8 cellular contexts compared by ENCODE assay signal in the genomic region with DNA sequence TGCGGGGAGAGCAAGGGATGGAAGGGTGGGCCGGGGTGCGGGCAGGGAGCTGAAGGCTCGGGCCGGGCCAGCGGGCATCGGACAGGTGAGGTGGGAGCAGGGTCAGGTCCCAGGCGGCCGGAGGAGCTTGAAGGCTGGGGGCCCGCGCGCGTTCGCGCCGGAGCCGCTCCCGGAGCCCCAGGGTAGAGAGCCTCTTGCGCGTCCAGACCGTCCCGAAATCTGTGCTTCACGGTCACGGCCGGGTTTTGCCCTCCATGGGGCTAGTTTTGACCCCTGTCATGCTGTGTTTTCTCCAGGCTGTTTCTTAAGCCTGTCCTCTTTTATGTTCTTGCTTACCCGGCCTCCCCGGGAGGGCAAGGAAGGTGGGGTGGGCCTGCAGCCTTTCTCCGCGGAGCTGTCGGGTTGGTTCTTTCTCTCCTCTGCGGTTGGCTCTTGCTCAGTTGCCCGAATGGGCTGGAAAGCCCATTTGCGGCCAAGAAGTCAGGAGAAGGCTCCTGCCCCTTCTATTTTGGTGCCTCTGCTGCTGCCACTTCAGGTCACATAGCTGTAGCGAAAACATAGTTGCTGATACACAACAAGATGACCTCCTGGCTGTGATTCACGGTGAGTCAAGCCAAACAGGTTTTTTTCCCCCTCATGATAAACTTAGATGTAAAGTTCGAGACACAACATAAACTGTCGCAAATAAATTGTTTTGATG. TPM values are rescaled to one million over a fixed set of nuclear protein-coding genes. Genes with fewer than 3 reads are reported as not detected.
A peak's percentile ranks its signal among the peaks of the same experiment; 100 is the strongest.
DNase-seq lines count a peak whose midpoint lies in the region; ATAC-seq and TF ChIP-seq lines count a peak whose summit lies in the region.

No MANE protein-coding gene starts in this region.

- peak; percentile 35 for DNase-seq in AG08395 (ENCODE audit: low spot score)
- peak; percentile 62 for DNase-seq in RWPE1 (ENCODE audit: low spot score)
- DNase-seq in mammary epithelial cell = peak; percentile 73
- DNase-seq in islet precursor cell = peak; percentile 73
- peak; percentile 14 for DNase-seq in stimulated activated CD4-positive, alpha-beta T cell treated with anti-CD3 and anti-CD28 coated beads, Interleukin-4, amount 100 ng/mL, for 24 hours
- no peak for DNase-seq in cerebellar nuclear complex (lab: John Stamatoyannopoulos, UW)

- in situ Hi-C loops in mammary epithelial cell (cut with MboI; ENCODE audit: low sequenced_read_pairs in 2 of 2) = no loop called here

- H3K4me3 ChIP-seq in mammary epithelial cell (replicated peaks in 1 of 3; ENCODE audit: insufficient read depth in 1 of 3, low read depth in 2 of 3, low read length in 3 of 3) = peak overlapping the region; percentile 83 to 95 (median 93)

- intact Hi-C loops in mammary epithelial cell (cut with micrococcal nuclease) = loop anchor here (2.0 kb wide), 3 partner anchors 25 to 49 kb away; partner anchors contain the start of gene TFAM

- H3K4me2 ChIP-seq in mammary epithelial cell (ENCODE audit: insufficient read depth, low read depth, low read length) = peak overlapping the region; percentile 81

- H3K9me3 ChIP-seq in mammary epithelial cell (replicated peaks; ENCODE audit: insufficient read depth, low read length) = no peaks in the 10 kb centered on the region

- peaks cover 52% of the 10 kb centered on the region for H3K79me2 ChIP-seq in mammary epithelial cell (ENCODE audit: insufficient read depth, low read length)

- no peaks in the 10 kb centered on the region for H4K20me1 ChIP-seq in mammary epithelial cell (ENCODE audit: insufficient read depth, low read length)

- dilution Hi-C loops in mammary epithelial cell (cut with HindIII; ENCODE audit: low sequenced_read_pairs) = no loop called here

- H2AFZ ChIP-seq in mammary epithelial cell (ENCODE audit: low read depth, low read length) = peak overlapping the region; percentile 94

- TSS peak; percentile 29 for BruUV-seq in mammary epithelial cell (replicated peaks; lab: Mats Ljungman, UMichigan)

- H3K36me3 ChIP-seq in mammary epithelial cell (ENCODE audit: insufficient read depth, low read length) = no peaks in the 10 kb centered on the region

- peak overlapping the region; percentile 66 for H3K27ac ChIP-seq in RWPE1
- H3K27ac ChIP-seq in mammary epithelial cell (ENCODE audit: insufficient read depth, low read depth, low read length) = peak overlapping the region; percentile 74

- H3K9ac ChIP-seq in mammary epithelial cell (ENCODE audit: insufficient read depth, low read length) = peak overlapping the region; percentile 77

- CTCF ChIA-PET in RWPE1 (lab: Yijun Ruan, JAX) (interaction anchor here (0.6 to 1.3 kb wide), 2 partner anchors 10 to 642 kb away, joined by 3 to 5 read pairs; no protein-coding TSS in a partner anchor), mammary epithelial cell (lab: Charles Lee; ENCODE audit: low non-redundant PET) (interaction anchor here (0.5 kb wide), 1 partner anchor 147 kb away, joined by 3 read pairs; no protein-coding TSS in a partner anchor)

- H3K4me1 ChIP-seq in mammary epithelial cell (ENCODE audit: insufficient read depth, low read length) = peaks cover 6% of the 10 kb centered on the region

- no peaks in the 10 kb centered on the region for H3K27me3 ChIP-seq in mammary epithelial cell (ENCODE audit: insufficient read depth, low read length)

- TF ChIP-seq CTCF in RWPE1 (conservative IDR thresholded peaks at IDR 0.05; ENCODE audit: low read depth) = no peak
- TF ChIP-seq CTCF in mammary epithelial cell (conservative IDR thresholded peaks at IDR 0.05 in 1 of 2, IDR thresholded peaks at IDR 0.05 in 1 of 2; ENCODE audit: extremely low read depth in 1 of 2, insufficient read depth in 1 of 2, low read depth in 1 of 2, low read length in 2 of 2) = no peak

- 0% methylated on average over 10 of the region's 37 CpGs for WGBS in mammary epithelial cell (ENCODE audit: low coverage, missing lambda C conversion rate)

- POLR2A ChIA-PET in RWPE1 (lab: Yijun Ruan, JAX; ENCODE audit: low non-redundant PET) = no interaction called here

- peak; percentile 26 for ATAC-seq in GM18861 (IDR thresholded peaks at IDR 0.05; ENCODE audit: unreplicated experiment)
- ATAC-seq in HG03060 (IDR thresholded peaks at IDR 0.05; ENCODE audit: low read depth, unreplicated experiment) = peak; percentile 14

RNA-seq across cellular contexts. Expression of gene UBE2D1, which starts 0.7 kb away (rescaled TPM):
- 10 to 100 TPM; 13.9 to 15.5 TPM for total RNA-seq in mammary epithelial cell
- polyA plus RNA-seq in mammary epithelial cell = 8.0 TPM
- polyA minus RNA-seq in mammary epithelial cell = 4.6 TPM

RNA-seq across cellular contexts. Expression of gene TFAM, which starts 49.8 kb away (rescaled TPM):
- total RNA-seq in mammary epithelial cell = 10 to 100 TPM; 26.2 to 46.3 TPM
- polyA plus RNA-seq in mammary epithelial cell = 23.6 TPM
- polyA minus RNA-seq in mammary epithelial cell = 41.6 TPM

Comparison
In these comparisons a context has a peak if more than half of its experiments do, and no peak if none do; other contexts are left out.
1. DNase-seq: peak in AG08395 (single experiment), RWPE1 (single experiment), mammary epithelial cell (single experiment), islet precursor cell (single experiment) and stimulated activated CD4-positive, alpha-beta T cell treated with anti-CD3 and anti-CD28 coated beads, Interleukin-4, amount 100 ng/mL, for 24 hours (single experiment); none in cerebellar nuclear complex (0 of 2).